ENCODE assay signal across 8 cellular contexts in genomic region chr9:6007770-6008168, GRCh38. TPM values are rescaled to one million over a fixed set of nuclear protein-coding genes. Genes with fewer than 3 reads are reported as not detected.
DNase-seq lines count a peak whose midpoint lies in the region; ATAC-seq and TF ChIP-seq lines count a peak whose summit lies in the region.

No MANE protein-coding gene starts in this region.

- peak overlapping the region; percentile 84 for H2AFZ ChIP-seq in neural progenitor cell (replicated peaks)

- peaks cover 53% of the 10 kb centered on the region for H3K4me1 Mint-ChIP-seq in CD8-positive, alpha-beta T cell (ENCODE audit: low read depth)
- peaks cover 34% of the 10 kb centered on the region for H3K4me1 Mint-ChIP-seq in neural progenitor cell

- H3K27ac ChIP-seq in CD8-positive, alpha-beta T cell (ENCODE audit: low read depth, low read length): peak overlapping the region; percentile 82
- H3K27ac ChIP-seq in Peyer's patch (peak overlapping the region; percentile 98 to 99 (median 98)), neural progenitor cell (peak overlapping the region; percentile 94), substantia nigra (ENCODE audit: low read depth, low read length, poor library complexity, severe bottlenecking) (peak overlapping the region; percentile 98)

- ATAC-seq in CD8-positive, alpha-beta T cell: peak; percentile 49
- peak; percentile 49 for ATAC-seq in GM19455 (IDR thresholded peaks at IDR 0.05; ENCODE audit: unreplicated experiment)
- peak; percentile 45 for ATAC-seq in HG03571 (IDR thresholded peaks at IDR 0.05; ENCODE audit: unreplicated experiment)

- DNase-seq in CD8-positive, alpha-beta T cell: peak; percentile 65 to 90 (median 79)
- DNase-seq in Peyer's patch (peak; percentile 80 to 89 (median 88)), fibroblast of villous mesenchyme (ENCODE audit: low read depth) (peak; percentile 67), neural progenitor cell (ENCODE audit: low spot score) (peak; percentile 96), substantia nigra (lab: John Stamatoyannopoulos, UW) (peak in 40 of 49 donors; percentile 36 to 93 (median 82))
- peak; percentile 71 for DNase-seq in activated T-helper 9 cell treated with anti-CD3 and anti-CD28 coated beads, Interleukin-2, amount 50 U/mL, for 16 hours (ENCODE audit: low read depth)

- TF ChIP-seq POLR2A in Peyer's patch (IDR thresholded peaks at IDR 0.05): no peak

- peak overlapping the region; percentile 97 for H3K4me3 Mint-ChIP-seq in CD8-positive, alpha-beta T cell
- peak overlapping the region; percentile 98 for H3K4me3 Mint-ChIP-seq in neural progenitor cell

- peaks cover 34% of the 10 kb centered on the region for H3K4me1 ChIP-seq in CD8-positive, alpha-beta T cell (ENCODE audit: insufficient read depth, low read length)
- peaks cover 0 to 26% (median 6%) of the 10 kb centered on the region in 4 donors for H3K4me1 ChIP-seq in Peyer's patch
- H3K4me1 ChIP-seq in neural progenitor cell: peaks cover 16% of the 10 kb centered on the region

- no peaks in the 10 kb centered on the region for H3K27me3 ChIP-seq in CD8-positive, alpha-beta T cell (ENCODE audit: insufficient read depth, low read length)
- H3K27me3 ChIP-seq in Peyer's patch: no peaks in the 10 kb centered on the region
- no peaks in the 10 kb centered on the region for H3K27me3 ChIP-seq in neural progenitor cell

- TF ChIP-seq CTCF in CD8-positive, alpha-beta T cell (IDR thresholded peaks at IDR 0.05): no peak
- TF ChIP-seq CTCF in Peyer's patch (IDR thresholded peaks at IDR 0.05): no peak
- TF ChIP-seq CTCF in fibroblast of villous mesenchyme (IDR thresholded peaks at IDR 0.05; ENCODE audit: insufficient read depth, low read depth, low read length): no peak
- no peak for TF ChIP-seq CTCF in neural progenitor cell (IDR thresholded peaks at IDR 0.05)

- peak overlapping the region; percentile 89 for H3K4me2 ChIP-seq in neural progenitor cell

- peaks cover 37% of the 10 kb centered on the region for H4K20me1 ChIP-seq in neural progenitor cell (ENCODE audit: low read depth)

- H3K4me3 ChIP-seq in CD8-positive, alpha-beta T cell (ENCODE audit: low read depth, low read length): peak overlapping the region; percentile 75
- H3K4me3 ChIP-seq in Peyer's patch (peak overlapping the region; percentile 86 to 92 (median 90)), fibroblast of villous mesenchyme (ENCODE audit: low read depth, low read length) (peak overlapping the region; percentile 86), neural progenitor cell (peak overlapping the region; percentile 80)

- H3K9ac ChIP-seq in neural progenitor cell: peak overlapping the region; percentile 81

- H3K36me3 Mint-ChIP-seq in CD8-positive, alpha-beta T cell: peaks cover 42% of the 10 kb centered on the region
- peaks cover 6% of the 10 kb centered on the region for H3K36me3 Mint-ChIP-seq in neural progenitor cell

- intact Hi-C loops in CD8-positive, alpha-beta T cell (cut with DNase I, micrococcal nuclease): loop anchor here (1.0 to 10.0 kb wide), 21 partner anchors 8 to 1329 kb away; partner anchors contain the start of genes ERMP1 (in 2 of the 2), RANBP6 (in 2 of the 2), CD274 (in 1 of the 2) and CDC37L1 (in 1 of the 2)

- peaks cover 35% of the 10 kb centered on the region for H3F3A ChIP-seq in neural progenitor cell (ENCODE audit: low read depth)

- CTCF ChIA-PET in CD8-positive, alpha-beta T cell (lab: Charles Lee): interaction anchor here (1.0 to 1.6 kb wide), 3 partner anchors 8 to 175 kb away, joined by 3 to 5 read pairs (median 5); partner anchors contain the start of genes ERMP1 and RANBP6

- H3K9me3 ChIP-seq in CD8-positive, alpha-beta T cell (ENCODE audit: low read length): no peaks in the 10 kb centered on the region
- no peaks in the 10 kb centered on the region for H3K9me3 ChIP-seq in Peyer's patch
- no peaks in the 10 kb centered on the region for H3K9me3 ChIP-seq in neural progenitor cell (ENCODE audit: low read depth)

- H3K27me3 Mint-ChIP-seq in CD8-positive, alpha-beta T cell (ENCODE audit: low read depth): no peaks in the 10 kb centered on the region
- H3K27me3 Mint-ChIP-seq in neural progenitor cell (ENCODE audit: insufficient read depth, low read depth): peaks cover 2% of the 10 kb centered on the region

- POLR2A ChIA-PET in CD8-positive, alpha-beta T cell (lab: Charles Lee): interaction anchor here (0.6 to 3.5 kb wide), 14 partner anchors 8 to 1215 kb away, joined by 3 to 22 read pairs (median 5); partner anchors contain the start of genes ERMP1, KDM4C, RANBP6 and UHRF2

- no peaks in the 10 kb centered on the region for H3K36me3 ChIP-seq in CD8-positive, alpha-beta T cell (ENCODE audit: insufficient read depth, low read length)
- H3K36me3 ChIP-seq in Peyer's patch: peaks cover 0 to 9% (median 0%) of the 10 kb centered on the region in 3 donors
- H3K36me3 ChIP-seq in neural progenitor cell: peaks cover 5% of the 10 kb centered on the region

- H3K27ac Mint-ChIP-seq in CD8-positive, alpha-beta T cell: peak overlapping the region; percentile 98
- H3K27ac Mint-ChIP-seq in neural progenitor cell: no peak overlapping the region

- peaks cover 9% of the 10 kb centered on the region for H3K9me3 Mint-ChIP-seq in CD8-positive, alpha-beta T cell
- no peaks in the 10 kb centered on the region for H3K9me3 Mint-ChIP-seq in neural progenitor cell

- H3K79me2 ChIP-seq in neural progenitor cell (ENCODE audit: low read depth): peaks cover 80% of the 10 kb centered on the region

RNA-seq across cellular contexts. Expression of gene RANBP6, which starts 7.7 kb away (rescaled TPM):
- total RNA-seq in CD8-positive, alpha-beta T cell: 10 to 100 TPM; 38.1 to 39.7 TPM
- total RNA-seq in Peyer's patch (10 to 100 TPM in 2 of 4 donors, 1 to 10 TPM in 2; 6.0 to 11.6 (median 8.3) TPM), fibroblast of villous mesenchyme (29.0 and 45.3 TPM in 2 replicates), neural progenitor cell (ENCODE audit: low replicate concordance) (43.6 and 63.0 TPM in 2 replicates)

Comparison
In these comparisons a context has a peak if more than half of its experiments do, and no peak if none do; other contexts are left out.
1. Peak in every context shown above with its lines: DNase-seq, ATAC-seq, H3K4me3 ChIP-seq and H3K27ac ChIP-seq.